In genomic region chr20:17948442-17948841, GRCh38 we compare ENCODE assay signal across 1 cellular context.
TF ChIP-seq lines count a peak whose summit lies in the region.

No MANE protein-coding gene starts in this region.

TF ChIP-seq in HepG2, 621 proteins besides CTCF, POLR2A, EP300 and RAD21:
- no peak for TF ChIP-seq ZMYM4 (CRISPR knock-in tag; IDR thresholded peaks at IDR 0.05)
- no peak for TF ChIP-seq NFKB2 (CRISPR knock-in tag; IDR thresholded peaks at IDR 0.05; ENCODE audit: borderline replicate concordance)
- TF ChIP-seq ZNF432 (CRISPR knock-in tag; IDR thresholded peaks at IDR 0.05; ENCODE audit: borderline replicate concordance): no peak
- no peak for TF ChIP-seq MBD4 (IDR thresholded peaks at IDR 0.05; ENCODE audit: borderline replicate concordance, low read length)
- TF ChIP-seq RBM22 (optimal IDR thresholded peaks at IDR 0.05; ENCODE audit: low read length): peak; percentile 98
- TF ChIP-seq KLF13 (CRISPR knock-in tag; IDR thresholded peaks at IDR 0.05): no peak
- no peak for TF ChIP-seq ZNF704 (CRISPR knock-in tag; IDR thresholded peaks at IDR 0.05; ENCODE audit: borderline replicate concordance)
